In genomic region chr12:32846053-32846452, GRCh38 we compare ENCODE assay signal across 29 cellular contexts. TPM values are rescaled to one million over a fixed set of nuclear protein-coding genes. Genes with fewer than 3 reads are reported as not detected.
"Had no signal": no experiment of that assay in that cellular context is flagged by ENCODE, and none has a peak within 500 bp of the region (broad histone marks: within the 10 kb centered on the region; RNA-seq: fewer than 3 reads in every experiment).

No MANE protein-coding gene starts in this region.

- H3K4me3 ChIP-seq: ascending aorta, colonic mucosa, esophagus muscularis mucosa, gastrocnemius medialis had no signal

- DNase-seq: activated CD4-positive, alpha-beta memory T cell treated with anti-CD3 and anti-CD28 coated beads for 36 hours; activated CD4-positive, alpha-beta T cell treated with anti-CD3 and anti-CD28 coated beads for 36 hours; activated CD4-positive, alpha-beta T cell treated with anti-CD3 and anti-CD28 coated beads, Interleukin-2, amount 10 ng/mL, durations not matched to agents 24 days and 14 days; activated CD4-positive, CD25-positive, alpha-beta regulatory T cell; activated CD4-positive, CD25-positive, alpha-beta regulatory T cell treated with anti-CD3 and anti-CD28 coated beads, Interleukin-2, amount 50 U/mL, for 72 hours; activated CD8-positive, alpha-beta memory T cell treated with anti-CD3 and anti-CD28 coated beads, Interleukin-2, amount 10 ng/mL, durations not matched to agents 7 days and 5 days; activated CD8-positive, alpha-beta memory T cell treated with anti-CD3 and anti-CD28 coated beads, Interleukin-2, amount 50 U/mL, for 4 hours; activated CD8-positive, alpha-beta T cell treated with anti-CD3 and anti-CD28 coated beads, Interleukin-2, amount 10 ng/mL, durations not matched to agents 7 days and 5 days; activated gamma-delta T cell; activated naive CD4-positive, alpha-beta T cell; activated naive CD4-positive, alpha-beta T cell treated with anti-CD3 and anti-CD28 coated beads, Interleukin-2, amount 10 ng/mL, durations not matched to agents 7 days and 5 days; activated naive CD8-positive, alpha-beta T cell treated with anti-CD3 and anti-CD28 coated beads, Interleukin-2, amount 10 ng/mL, durations not matched to agents 7 days and 5 days; activated T-cell treated with anti-CD3 and anti-CD28 coated beads, Interleukin-2, amount 50 U/mL, for 1 hour; activated T-cell treated with anti-CD3 and anti-CD28 coated beads, Interleukin-2, amount 50 U/mL, for 48 hours; central memory CD4-positive, alpha-beta T cell; cerebellar nuclear complex; colonic mucosa; effector CD8-positive, alpha-beta T cell; endodermal cell; foreskin keratinocyte; gastrocnemius medialis; glutamatergic neuron; T-helper 2 cell had no signal

- ATAC-seq: activated CD4-positive, alpha-beta T cell treated with anti-CD3 and anti-CD28 coated beads for 36 hours; activated CD8-positive, alpha-beta memory T cell treated with anti-CD3 and anti-CD28 coated beads, Interleukin-2, amount 10 ng/mL, durations not matched to agents 7 days and 5 days; activated CD8-positive, alpha-beta T cell treated with anti-CD3 and anti-CD28 coated beads, Interleukin-2, amount 10 ng/mL, durations not matched to agents 7 days and 5 days; activated naive CD4-positive, alpha-beta T cell treated with anti-CD3 and anti-CD28 coated beads, Interleukin-2, amount 50 U/mL, for 72 hours; foreskin keratinocyte; gastrocnemius medialis had no signal

- H3K27me3 ChIP-seq: ascending aorta, colonic mucosa, foreskin keratinocyte, gastrocnemius medialis had no signal

- H3K4me1 ChIP-seq: ascending aorta, colonic mucosa, esophagus muscularis mucosa, foreskin keratinocyte, gastrocnemius medialis had no signal

- H3K27ac ChIP-seq: ascending aorta, colonic mucosa, esophagus muscularis mucosa, foreskin keratinocyte, gastrocnemius medialis had no signal

- H3K9me3 ChIP-seq: ascending aorta, colonic mucosa, esophagus muscularis mucosa, gastrocnemius medialis had no signal

- H3K36me3 ChIP-seq: ascending aorta, gastrocnemius medialis had no signal

RNA-seq across cellular contexts. Expression of gene PKP2, which starts 50.5 kb away (rescaled TPM):
- total RNA-seq: activated CD4-positive, alpha-beta T cell treated with anti-CD3 and anti-CD28 coated beads, Interleukin-2, amount 10 ng/mL, durations not matched to agents 24 days and 14 days; activated CD8-positive, alpha-beta memory T cell treated with anti-CD3 and anti-CD28 coated beads, Interleukin-2, amount 10 ng/mL, durations not matched to agents 7 days and 5 days; activated CD8-positive, alpha-beta T cell treated with anti-CD3 and anti-CD28 coated beads, Interleukin-2, amount 10 ng/mL, durations not matched to agents 7 days and 5 days; activated T-helper 1 cell treated with anti-CD3 and anti-CD28 coated beads, Interleukin-12 subunit alpha, Interleukin-12 subunit beta, Interleukin-2, Interleukin-4 antibody, amounts not matched to agents 30 ng/mL and 10 ng/mL and 1 ng/mL, durations not matched to agents 14 hours and 24 hours and 36 hours; activated T-helper 2 cell treated with anti-CD3 and anti-CD28 coated beads, Interferon-gamma antibody, Interleukin-2, Interleukin-4, amounts not matched to agents 10 μg/mL and 5 μg/mL and 100 μg/mL, durations not matched to agents 14 hours and 24 hours and 36 hours; ascending aorta; T-helper 1 cell treated with Interleukin-12 subunit alpha and Interleukin-12 subunit beta and Interleukin-4 antibody, amounts not matched to agents 30 ng/mL and 1 ng/mL, for 36 hours had no signal
